Comparison of ENCODE assay signal across 8 cellular contexts in genomic region chr7:76296743-76297740, GRCh38. TPM values are rescaled to one million over a fixed set of nuclear protein-coding genes. Genes with fewer than 3 reads are reported as not detected.
A peak's percentile ranks its signal among the peaks of the same experiment; 100 is the strongest.
DNase-seq lines count a peak whose midpoint lies in the region; ATAC-seq and TF ChIP-seq lines count a peak whose summit lies in the region.

No MANE protein-coding gene starts in this region.

- no peaks in the 10 kb centered on the region for H3K9me3 ChIP-seq in gastroesophageal sphincter

- no peaks in the 10 kb centered on the region for H3K36me3 ChIP-seq in gastroesophageal sphincter
- H3K36me3 ChIP-seq in rectal smooth muscle tissue (ENCODE audit: control insufficient read depth, insufficient read depth, low read length), result no peaks in the 10 kb centered on the region

- H3K27ac ChIP-seq in RWPE1 (peak overlapping the region; percentile 100), gastroesophageal sphincter (peak overlapping the region; percentile 85 to 98 (median 96)), rectal smooth muscle tissue (ENCODE audit: low read depth, low read length) (peak overlapping the region; percentile 69)

- POLR2A ChIA-PET in RWPE1 (lab: Yijun Ruan, JAX; ENCODE audit: low non-redundant PET), result interaction anchor here (0.5 kb wide), 1 partner anchor 9 kb away, joined by 4 read pairs; no protein-coding TSS in a partner anchor
- POLR2A ChIA-PET in activated CD4-positive, alpha-beta T cell treated with anti-CD3 and anti-CD28 coated beads for 36 hours (lab: Charles Lee), result no interaction called here

- H3K27ac Mint-ChIP-seq in Calu3 (ENCODE audit: unreplicated experiment), result no peak overlapping the region
- H3K27ac Mint-ChIP-seq in activated CD4-positive, alpha-beta T cell treated with anti-CD3 and anti-CD28 coated beads for 36 hours, result no peak overlapping the region
- no peak overlapping the region for H3K27ac Mint-ChIP-seq in activated naive CD4-positive, alpha-beta T cell treated with anti-CD3 and anti-CD28 coated beads for 36 hours

- TF ChIP-seq POLR2A in gastroesophageal sphincter (IDR thresholded peaks at IDR 0.05), result no peak
- TF ChIP-seq POLR2A in erythroblast (IDR thresholded peaks at IDR 0.05; ENCODE audit: low read length), result no peak

- TF ChIP-seq CTCF in Calu3 (IDR thresholded peaks at IDR 0.05; ENCODE audit: unreplicated experiment) (no peak), RWPE1 (conservative IDR thresholded peaks at IDR 0.05; ENCODE audit: low read depth) (no peak), gastroesophageal sphincter (IDR thresholded peaks at IDR 0.05) (no peak)

- peaks cover 26% of the 10 kb centered on the region for H3K4me1 Mint-ChIP-seq in Calu3 (ENCODE audit: low read depth, unreplicated experiment)
- H3K4me1 Mint-ChIP-seq in activated CD4-positive, alpha-beta T cell treated with anti-CD3 and anti-CD28 coated beads for 36 hours, result peaks cover 3% of the 10 kb centered on the region
- no peaks in the 10 kb centered on the region for H3K4me1 Mint-ChIP-seq in activated naive CD4-positive, alpha-beta T cell treated with anti-CD3 and anti-CD28 coated beads for 36 hours (ENCODE audit: low read depth)

- peak; percentile 60 for ATAC-seq in gastroesophageal sphincter
- ATAC-seq in activated CD4-positive, alpha-beta T cell treated with anti-CD3 and anti-CD28 coated beads for 36 hours, result no peak

- peaks cover 22% of the 10 kb centered on the region for H3K36me3 Mint-ChIP-seq in Calu3 (ENCODE audit: insufficient read depth, unreplicated experiment)
- H3K36me3 Mint-ChIP-seq in activated CD4-positive, alpha-beta T cell treated with anti-CD3 and anti-CD28 coated beads for 36 hours (ENCODE audit: low read depth), result no peaks in the 10 kb centered on the region
- H3K36me3 Mint-ChIP-seq in activated naive CD4-positive, alpha-beta T cell treated with anti-CD3 and anti-CD28 coated beads for 36 hours (ENCODE audit: low read depth), result no peaks in the 10 kb centered on the region

- no peak overlapping the region for H3K4me3 ChIP-seq in gastroesophageal sphincter
- no peak overlapping the region for H3K4me3 ChIP-seq in rectal smooth muscle tissue (ENCODE audit: low read length)

- peaks cover 9 to 66% (median 41%) of the 10 kb centered on the region in 3 donors for H3K4me1 ChIP-seq in gastroesophageal sphincter
- peaks cover 27% of the 10 kb centered on the region for H3K4me1 ChIP-seq in rectal smooth muscle tissue (ENCODE audit: control insufficient read depth, insufficient read depth, low read length)

- no TSS peak for BruUV-seq in Calu3 (replicated peaks; lab: Mats Ljungman, UMichigan)

- no peaks in the 10 kb centered on the region for H3K9me3 Mint-ChIP-seq in Calu3 (ENCODE audit: low read depth, unreplicated experiment)
- H3K9me3 Mint-ChIP-seq in activated CD4-positive, alpha-beta T cell treated with anti-CD3 and anti-CD28 coated beads for 36 hours (ENCODE audit: low read depth), result no peaks in the 10 kb centered on the region
- H3K9me3 Mint-ChIP-seq in activated naive CD4-positive, alpha-beta T cell treated with anti-CD3 and anti-CD28 coated beads for 36 hours, result no peaks in the 10 kb centered on the region

- CTCF ChIA-PET in Calu3 (lab: Charles Lee) (interaction anchor here (0.8 to 1.6 kb wide), 3 partner anchors 9 to 34 kb away, joined by 5 to 6 read pairs (median 5); no protein-coding TSS in a partner anchor), RWPE1 (lab: Yijun Ruan, JAX) (interaction anchor here (1.2 to 1.9 kb wide), 3 partner anchors 10 to 118 kb away, joined by 4 to 8 read pairs (median 5); no protein-coding TSS in a partner anchor)
- CTCF ChIA-PET in activated CD4-positive, alpha-beta T cell treated with anti-CD3 and anti-CD28 coated beads for 36 hours (lab: Charles Lee), result interaction anchor here (1.0 to 2.6 kb wide), 3 partner anchors 17 to 63 kb away, joined by 3 to 7 read pairs (median 3); no protein-coding TSS in a partner anchor
- CTCF ChIA-PET in activated naive CD4-positive, alpha-beta T cell treated with anti-CD3 and anti-CD28 coated beads for 36 hours (lab: Charles Lee), result interaction anchor here (0.6 kb wide), 1 partner anchor 27 kb away, joined by 3 read pairs; no protein-coding TSS in a partner anchor

- H3K27me3 Mint-ChIP-seq in Calu3 (ENCODE audit: unreplicated experiment), result no peaks in the 10 kb centered on the region
- peaks cover 2% of the 10 kb centered on the region for H3K27me3 Mint-ChIP-seq in activated CD4-positive, alpha-beta T cell treated with anti-CD3 and anti-CD28 coated beads for 36 hours
- H3K27me3 Mint-ChIP-seq in activated naive CD4-positive, alpha-beta T cell treated with anti-CD3 and anti-CD28 coated beads for 36 hours (ENCODE audit: low read depth), result peaks cover 2% of the 10 kb centered on the region

- no peak overlapping the region for H3K4me3 Mint-ChIP-seq in Calu3 (ENCODE audit: low read depth, unreplicated experiment)
- no peak overlapping the region for H3K4me3 Mint-ChIP-seq in activated CD4-positive, alpha-beta T cell treated with anti-CD3 and anti-CD28 coated beads for 36 hours
- no peak overlapping the region for H3K4me3 Mint-ChIP-seq in activated naive CD4-positive, alpha-beta T cell treated with anti-CD3 and anti-CD28 coated beads for 36 hours

- H3K9ac ChIP-seq in rectal smooth muscle tissue (ENCODE audit: low read length), result no peak overlapping the region

- no peaks in the 10 kb centered on the region for H3K27me3 ChIP-seq in gastroesophageal sphincter
- no peaks in the 10 kb centered on the region for H3K27me3 ChIP-seq in rectal smooth muscle tissue (ENCODE audit: control insufficient read depth, insufficient read depth, low read length)

- DNase-seq in Calu3 (peak; percentile 52), RWPE1 (ENCODE audit: low spot score) (peak; percentile 78), activated T-cell treated with anti-CD3 and anti-CD28 coated beads for 4 hours (no peak), erythroblast (lab: John Stamatoyannopoulos, UW) (no peak)
- DNase-seq in activated CD4-positive, alpha-beta T cell treated with anti-CD3 and anti-CD28 coated beads for 36 hours, result no peak
- DNase-seq in activated naive CD4-positive, alpha-beta T cell treated with anti-CD3 and anti-CD28 coated beads for 36 hours, result no peak

- 40 to 100% methylated on average over 4 to 11 of the region's 22 CpGs for WGBS in gastroesophageal sphincter (ENCODE audit: low coverage in 1 of 2), 2 donors

- no peak for TF ChIP-seq EP300 in gastroesophageal sphincter (IDR thresholded peaks at IDR 0.05)

- intact Hi-C loops in Calu3 (cut with micrococcal nuclease; ENCODE audit: unreplicated experiment), result no loop called here
- intact Hi-C loops in activated CD4-positive, alpha-beta T cell treated with anti-CD3 and anti-CD28 coated beads for 36 hours (cut with DNase I, micrococcal nuclease), result no loop called here
- intact Hi-C loops in activated naive CD4-positive, alpha-beta T cell treated with anti-CD3 and anti-CD28 coated beads for 36 hours (cut with micrococcal nuclease), result no loop called here

RNA-seq across cellular contexts. Expression of gene HSPB1, which starts 5.4 kb away (rescaled TPM):
- total RNA-seq in Calu3 (2022), result 72.7 and 135 TPM in 2 replicates
- total RNA-seq in gastroesophageal sphincter, result 1,000 to 10,000 TPM in 2 of 4 donors, 100 to 1,000 TPM in 2; 880 to 2,548 (median 1,000) TPM
- total RNA-seq in activated CD4-positive, alpha-beta T cell treated with anti-CD3 and anti-CD28 coated beads for 36 hours, result 100 to 1,000 TPM in 1 of 2 experiments, 10 to 100 TPM in 1; 71.1 to 127 TPM
- 100 to 1,000 TPM; 106 to 115 TPM for total RNA-seq in activated naive CD4-positive, alpha-beta T cell treated with anti-CD3 and anti-CD28 coated beads for 36 hours

Comparison
In these comparisons a context has a peak if more than half of its experiments do, and no peak if none do; other contexts are left out.
1. DNase-seq: peak in Calu3 (single experiment) and RWPE1 (single experiment); none in activated T-cell treated with anti-CD3 and anti-CD28 coated beads for 4 hours (single experiment), activated CD4-positive, alpha-beta T cell treated with anti-CD3 and anti-CD28 coated beads for 36 hours (single experiment), erythroblast (0 of 2) and activated naive CD4-positive, alpha-beta T cell treated with anti-CD3 and anti-CD28 coated beads for 36 hours (single experiment).
2. Peak in every context shown above with its lines, with median percentiles within 50 percentile points of each other: H3K27ac ChIP-seq.